Comparison of ENCODE assay signal across 20 cellular contexts in genomic region chr1:96554364-96554763, GRCh38.
A peak's percentile ranks its signal among the peaks of the same experiment; 100 is the strongest.
DNase-seq lines count a peak whose midpoint lies in the region; ATAC-seq and TF ChIP-seq lines count a peak whose summit lies in the region.
"Had no signal": no experiment of that assay in that cellular context is flagged by ENCODE, and none has a peak within 500 bp of the region (broad histone marks: within the 10 kb centered on the region; RNA-seq: fewer than 3 reads in every experiment).

No MANE protein-coding gene starts in this region.

- H3K27ac ChIP-seq in caudate nucleus (ENCODE audit: low read depth, low read length) (peak overlapping the region; percentile 45), left lung (no peak overlapping the region)
- H3K27ac ChIP-seq: BLaER1 treated with 17β-estradiol and CSF1 and Interleukin-3, amounts not matched to agents 10 nM and 100 nM had no signal

- TF ChIP-seq CTCF in nephron progenitor cell (IDR thresholded peaks at IDR 0.05): no peak
- no peak for TF ChIP-seq CTCF in left lung (IDR thresholded peaks at IDR 0.05)

- no peak for DNase-seq in caudate nucleus (lab: John Stamatoyannopoulos, UW)
- peak; percentile 51 for DNase-seq in globus pallidus (ENCODE audit: low spot score)
- DNase-seq in nephron progenitor cell: no peak
- peak; percentile 67 for DNase-seq in superior temporal gyrus (ENCODE audit: extremely low spot score)
- no peak for DNase-seq in left lung
- DNase-seq in head of caudate nucleus: no peak
- no peak for DNase-seq in T-helper 17 cell
- DNase-seq in T-helper 2 cell treated with Interferon-gamma antibody and Interleukin-4, amounts not matched to agents 5 μg/mL and 100 μg/mL, for 36 hours (ENCODE audit: low spot score): no peak
- DNase-seq: 8988T; CD8-positive, alpha-beta T cell; COR-L47; DMS 273 treated with DMSO at 0.1 percent for 48 hours; DMS53; DND-41; EL; GOT3; H9 had no signal

- H3K27me3 Mint-ChIP-seq in nephron progenitor cell (ENCODE audit: low read depth, poor library complexity) (no peaks in the 10 kb centered on the region), T-helper 17 cell (peaks cover 6% of the 10 kb centered on the region)
- no peaks in the 10 kb centered on the region for H3K27me3 Mint-ChIP-seq in T-helper 2 cell treated with Interferon-gamma antibody and Interleukin-4, amounts not matched to agents 5 μg/mL and 100 μg/mL, for 36 hours (ENCODE audit: low read depth)
- H3K27me3 Mint-ChIP-seq: B cell had no signal

- intact Hi-C loops in left lung (cut with DNase I) (no loop called here), head of caudate nucleus (cut with DNase I) (no loop called here)

- peak overlapping the region; percentile 8 for H3K27ac Mint-ChIP-seq in nephron progenitor cell
- H3K27ac Mint-ChIP-seq in T-helper 17 cell: no peak overlapping the region
- no peak overlapping the region for H3K27ac Mint-ChIP-seq in T-helper 2 cell treated with Interferon-gamma antibody and Interleukin-4, amounts not matched to agents 5 μg/mL and 100 μg/mL, for 36 hours
- H3K27ac Mint-ChIP-seq: B cell; CD8-positive, alpha-beta T cell had no signal

- H3K4me1 Mint-ChIP-seq in nephron progenitor cell (peaks cover 46% of the 10 kb centered on the region), T-helper 17 cell (no peaks in the 10 kb centered on the region)
- H3K4me1 Mint-ChIP-seq in T-helper 2 cell treated with Interferon-gamma antibody and Interleukin-4, amounts not matched to agents 5 μg/mL and 100 μg/mL, for 36 hours (ENCODE audit: low read depth): no peaks in the 10 kb centered on the region
- H3K4me1 Mint-ChIP-seq: B cell had no signal

- ATAC-seq in left lung (no peak), T-helper 17 cell (no peak)
- ATAC-seq: CD8-positive, alpha-beta T cell; GM12878 had no signal

- H3K9me3 ChIP-seq in left lung: no peaks in the 10 kb centered on the region
- no peaks in the 10 kb centered on the region for H3K9me3 ChIP-seq in T-helper 17 cell (ENCODE audit: control insufficient read depth, low read length, poor library complexity, severe bottlenecking)
- H3K9me3 ChIP-seq: BLaER1 treated with 17β-estradiol and CSF1 and Interleukin-3, amounts not matched to agents 10 nM and 100 nM had no signal

- no peaks in the 10 kb centered on the region for H3K4me1 ChIP-seq in left lung

- H3K27me3 ChIP-seq in left lung: no peaks in the 10 kb centered on the region
- H3K27me3 ChIP-seq: BLaER1 treated with 17β-estradiol and CSF1 and Interleukin-3, amounts not matched to agents 10 nM and 100 nM had no signal

- H3K36me3 ChIP-seq in left lung: no peaks in the 10 kb centered on the region
- H3K36me3 ChIP-seq: BLaER1 treated with 17β-estradiol and CSF1 and Interleukin-3, amounts not matched to agents 10 nM and 100 nM had no signal

- H3K4me3 Mint-ChIP-seq in nephron progenitor cell (no peak overlapping the region), T-helper 17 cell (no peak overlapping the region)
- no peak overlapping the region for H3K4me3 Mint-ChIP-seq in T-helper 2 cell treated with Interferon-gamma antibody and Interleukin-4, amounts not matched to agents 5 μg/mL and 100 μg/mL, for 36 hours
- H3K4me3 Mint-ChIP-seq: B cell; CD8-positive, alpha-beta T cell; H9 had no signal

- H3K4me3 ChIP-seq in left lung: no peak overlapping the region
- H3K4me3 ChIP-seq: BLaER1 treated with 17β-estradiol and CSF1 and Interleukin-3, amounts not matched to agents 10 nM and 100 nM; GM12878 had no signal

- H3K9me3 Mint-ChIP-seq in nephron progenitor cell: no peaks in the 10 kb centered on the region
- no peaks in the 10 kb centered on the region for H3K9me3 Mint-ChIP-seq in T-helper 2 cell treated with Interferon-gamma antibody and Interleukin-4, amounts not matched to agents 5 μg/mL and 100 μg/mL, for 36 hours
- H3K9me3 Mint-ChIP-seq: CD8-positive, alpha-beta T cell; H9 had no signal

- H3K36me3 Mint-ChIP-seq in nephron progenitor cell (ENCODE audit: low read depth): no peaks in the 10 kb centered on the region
- no peaks in the 10 kb centered on the region for H3K36me3 Mint-ChIP-seq in T-helper 17 cell (ENCODE audit: low read depth)
- H3K36me3 Mint-ChIP-seq in T-helper 2 cell treated with Interferon-gamma antibody and Interleukin-4, amounts not matched to agents 5 μg/mL and 100 μg/mL, for 36 hours (ENCODE audit: low read depth): no peaks in the 10 kb centered on the region
- H3K36me3 Mint-ChIP-seq: CD8-positive, alpha-beta T cell had no signal

Comparison
In these comparisons a context has a peak if more than half of its experiments do, and no peak if none do; other contexts are left out.
1. DNase-seq: peak in globus pallidus (single experiment) and superior temporal gyrus (single experiment); none in caudate nucleus (0 of 61), nephron progenitor cell (single experiment), left lung (0 of 2), head of caudate nucleus (0 of 42), T-helper 17 cell (0 of 3) and T-helper 2 cell treated with Interferon-gamma antibody and Interleukin-4, amounts not matched to agents 5 μg/mL and 100 μg/mL, for 36 hours (single experiment).